In genomic region chr1:182293119-182293589, GRCh38 we compare ENCODE assay signal across 1 cellular context.
A peak's percentile ranks its signal among the peaks of the same experiment; 100 is the strongest.
TF ChIP-seq lines count a peak whose summit lies in the region.

No MANE protein-coding gene starts in this region.

TF ChIP-seq in HepG2, 621 proteins besides CTCF, POLR2A, EP300 and RAD21 (continued from another document and continues in another):
- TF ChIP-seq ZNF484 (CRISPR knock-in tag; IDR thresholded peaks at IDR 0.05; ENCODE audit: borderline replicate concordance, low read depth) (no peak), ZNF235 (CRISPR knock-in tag; IDR thresholded peaks at IDR 0.05; ENCODE audit: borderline replicate concordance) (no peak), ZSCAN12 (CRISPR knock-in tag; IDR thresholded peaks at IDR 0.05) (no peak), ZNF841 (CRISPR knock-in tag; IDR thresholded peaks at IDR 0.05; ENCODE audit: borderline replicate concordance) (no peak), MBNL3 (CRISPR knock-in tag; conservative IDR thresholded peaks at IDR 0.05) (no peak), TRIM22 (IDR thresholded peaks at IDR 0.05) (no peak), ZBTB25 (CRISPR knock-in tag; IDR thresholded peaks at IDR 0.05) (no peak), SRY (CRISPR knock-in tag; IDR thresholded peaks at IDR 0.05) (no peak), ZNF296 (CRISPR knock-in tag; conservative IDR thresholded peaks at IDR 0.05) (no peak), RARG (CRISPR knock-in tag; IDR thresholded peaks at IDR 0.05; ENCODE audit: low read depth) (no peak), IKZF5 (CRISPR knock-in tag; IDR thresholded peaks at IDR 0.05) (peak; percentile 64; the same call in 1 of the 2 replicates), GPBP1L1 (CRISPR knock-in tag; IDR thresholded peaks at IDR 0.05) (no peak), NFAT5 (CRISPR knock-in tag; IDR thresholded peaks at IDR 0.05) (no peak), MLX (CRISPR knock-in tag; IDR thresholded peaks at IDR 0.05) (peak; percentile 93), PRDM4 (CRISPR knock-in tag; IDR thresholded peaks at IDR 0.05; ENCODE audit: borderline replicate concordance) (no peak), ZNF207 (IDR thresholded peaks at IDR 0.05; ENCODE audit: borderline replicate concordance) (no peak), ETV6 (CRISPR knock-in tag; conservative IDR thresholded peaks at IDR 0.05) (no peak), ARNT (IDR thresholded peaks at IDR 0.05) (no peak), GTF2F1 (IDR thresholded peaks at IDR 0.05; ENCODE audit: low read length) (no peak), NFE2 (CRISPR knock-in tag; IDR thresholded peaks at IDR 0.05) (no peak), ATAD3A (CRISPR knock-in tag; IDR thresholded peaks at IDR 0.05) (no peak), FOXJ3 (CRISPR knock-in tag; IDR thresholded peaks at IDR 0.05; ENCODE audit: borderline replicate concordance) (no peak), ZNF780A (CRISPR knock-in tag; IDR thresholded peaks at IDR 0.05) (no peak), SMARCC2 (IDR thresholded peaks at IDR 0.05) (no peak), MTF2 (CRISPR knock-in tag; IDR thresholded peaks at IDR 0.05; ENCODE audit: borderline replicate concordance) (no peak), KAT8 (CRISPR knock-in tag; IDR thresholded peaks at IDR 0.05) (peak; percentile 44), ZNF614 (CRISPR knock-in tag; IDR thresholded peaks at IDR 0.05; ENCODE audit: borderline replicate concordance) (0 out of 2 replicates have a peak, but pooled peaks have one; percentile 49), ZBTB4 (CRISPR knock-in tag; IDR thresholded peaks at IDR 0.05; ENCODE audit: borderline replicate concordance) (no peak), SMAD9 (CRISPR knock-in tag; IDR thresholded peaks at IDR 0.05) (no peak), MEF2D (CRISPR knock-in tag; IDR thresholded peaks at IDR 0.05) (0 out of 2 replicates have a peak, but pooled peaks have one; percentile 58), MXD3 (CRISPR knock-in tag; IDR thresholded peaks at IDR 0.05) (no peak), USF2 (IDR thresholded peaks at IDR 0.05; ENCODE audit: low read depth, low read length) (no peak), USF2 (CRISPR knock-in tag; IDR thresholded peaks at IDR 0.05; ENCODE audit: borderline replicate concordance) (no peak), SNRNP70 (IDR thresholded peaks at IDR 0.05; ENCODE audit: low read depth, low read length) (no peak), KAT7 (CRISPR knock-in tag; IDR thresholded peaks at IDR 0.05; ENCODE audit: borderline replicate concordance) (no peak), ZBTB14 (CRISPR knock-in tag; IDR thresholded peaks at IDR 0.05) (no peak)
